In genomic region chr22:47121791-47122190, GRCh38 we compare ENCODE assay signal across 1 cellular context.
TF ChIP-seq lines count a peak whose summit lies in the region.

No MANE protein-coding gene starts in this region.

TF ChIP-seq in H1, 55 proteins besides CTCF, POLR2A, EP300 and RAD21:
- no peak for TF ChIP-seq CEBPB (IDR thresholded peaks at IDR 0.05; ENCODE audit: low read depth, low read length)
- TF ChIP-seq ATF3 (IDR thresholded peaks at IDR 0.05; ENCODE audit: insufficient read depth, low read depth, low read length) = no peak
- no peak for TF ChIP-seq SP4 (IDR thresholded peaks at IDR 0.05; ENCODE audit: low read length)
